ENCODE assay signal across 8 cellular contexts in genomic region chr2:231715988-231716616, GRCh38. TPM values are rescaled to one million over a fixed set of nuclear protein-coding genes. Genes with fewer than 3 reads are reported as not detected.
DNase-seq lines count a peak whose midpoint lies in the region; ATAC-seq and TF ChIP-seq lines count a peak whose summit lies in the region.
"Had no signal": no experiment of that assay in that cellular context is flagged by ENCODE, and none has a peak within 500 bp of the region (broad histone marks: within the 10 kb centered on the region; RNA-seq: fewer than 3 reads in every experiment).

No MANE protein-coding gene starts in this region.

- no peak overlapping the region for H3K4me2 ChIP-seq in MM.1S (ENCODE audit: low read depth, low read length)

- H3K4me3 ChIP-seq in cardiac fibroblast (replicated peaks in 1 of 2; ENCODE audit: low read depth in 2 of 2, low read length in 2 of 2) (no peak overlapping the region), MM.1S (ENCODE audit: low read length) (no peak overlapping the region), uterus (no peak overlapping the region)
- H3K4me3 ChIP-seq: dorsolateral prefrontal cortex had no signal

- H3K27ac ChIP-seq in MM.1S (ENCODE audit: low read length): no peak overlapping the region
- no peak overlapping the region for H3K27ac ChIP-seq in uterus

- peaks cover 38 to 50% (median 49%) of the 10 kb centered on the region in 3 donors for H3K4me1 Mint-ChIP-seq in IgD-negative memory B cell
- H3K4me1 Mint-ChIP-seq in neural crest cell: peaks cover 54% of the 10 kb centered on the region

- TF ChIP-seq POLR2A in uterus (IDR thresholded peaks at IDR 0.05): no peak

- H3K36me3 Mint-ChIP-seq in IgD-negative memory B cell (peaks cover 15% of the 10 kb centered on the region), neural crest cell (ENCODE audit: low read depth) (peaks cover 31% of the 10 kb centered on the region)

- H4K20me1 ChIP-seq in MM.1S (ENCODE audit: insufficient read depth, low read length): peaks cover 21% of the 10 kb centered on the region

- H3K36me3 ChIP-seq in MM.1S (replicated peaks; ENCODE audit: insufficient read depth, low read length) (peaks cover 2% of the 10 kb centered on the region; the same call in 1 of the 2 replicates), uterus (no peaks in the 10 kb centered on the region)

- H3K4me3 Mint-ChIP-seq in IgD-negative memory B cell (peak overlapping the region in 3 of 4 donors; percentile 23 to 71 (median 45)), neural crest cell (peak overlapping the region; percentile 91)

- no peak overlapping the region for H2AFZ ChIP-seq in MM.1S (ENCODE audit: low read length)

- H3K9me3 ChIP-seq in MM.1S (replicated peaks; ENCODE audit: insufficient read depth, low read length) (no peaks in the 10 kb centered on the region), uterus (no peaks in the 10 kb centered on the region)

- no peaks in the 10 kb centered on the region for H3K9me2 ChIP-seq in MM.1S (replicated peaks; ENCODE audit: insufficient read depth, low read length)

- peaks cover 0 to 1% (median 0%) of the 10 kb centered on the region in 3 donors for H3K9me3 Mint-ChIP-seq in IgD-negative memory B cell
- no peaks in the 10 kb centered on the region for H3K9me3 Mint-ChIP-seq in neural crest cell

- H3F3A ChIP-seq in MM.1S (ENCODE audit: insufficient read depth, low read length): peaks cover 34% of the 10 kb centered on the region

- H3K27ac Mint-ChIP-seq in IgD-negative memory B cell: peak overlapping the region; percentile 85 to 100 (median 97)
- H3K27ac Mint-ChIP-seq in neural crest cell (ENCODE audit: unreplicated experiment): peak overlapping the region; percentile 1

- no peak for ATAC-seq in HG03521 (IDR thresholded peaks at IDR 0.05; ENCODE audit: unreplicated experiment)

- TF ChIP-seq CTCF in cardiac fibroblast (IDR thresholded peaks at IDR 0.05; ENCODE audit: low read depth, low read length) (no peak), neural crest cell (conservative IDR thresholded peaks at IDR 0.05) (no peak), MM.1S (IDR thresholded peaks at IDR 0.05; ENCODE audit: low read length) (no peak), uterus (IDR thresholded peaks at IDR 0.05) (no peak)

- H3K4me1 ChIP-seq in MM.1S (ENCODE audit: low read length) (peaks cover 17% of the 10 kb centered on the region), uterus (peaks cover 0 to 13% of the 10 kb centered on the region in 2 donors)

- H3K9ac ChIP-seq in MM.1S (ENCODE audit: low read length): no peak overlapping the region

- H3K27me3 Mint-ChIP-seq in IgD-negative memory B cell (peaks cover 6% of the 10 kb centered on the region), neural crest cell (ENCODE audit: low read depth) (peaks cover 52% of the 10 kb centered on the region)

- intact Hi-C loops in uterus (cut with DNase I; ENCODE audit: low total_unique reads): loop anchor here (2.0 kb wide), 1 partner anchor 37 kb away; no protein-coding TSS in a partner anchor

- H3K27me3 ChIP-seq in MM.1S (replicated peaks; ENCODE audit: insufficient read depth, low read length) (no peaks in the 10 kb centered on the region), uterus (no peaks in the 10 kb centered on the region)
- H3K27me3 ChIP-seq: dorsolateral prefrontal cortex had no signal

- peaks cover 15% of the 10 kb centered on the region for H3K79me2 ChIP-seq in MM.1S (ENCODE audit: low read length)

- peak; percentile 65 for DNase-seq in EL
- DNase-seq in cardiac fibroblast (ENCODE audit: low read depth in 2 of 2): peak; percentile 52 to 54
- DNase-seq in neural crest cell (ENCODE audit: low read depth, low spot score): no peak
- DNase-seq in MM.1S: no peak
- no peak for DNase-seq in uterus

RNA-seq across cellular contexts. Expression of gene PTMA, which starts 7.8 kb away (rescaled TPM):
- polyA plus RNA-seq in IgD-negative memory B cell: 2,664 TPM
- total RNA-seq in neural crest cell (1,415 and 1,529 TPM in 2 replicates), uterus (100 to 1,000 TPM; 693 to 966 (median 818) TPM)

Comparison
In these comparisons a context has a peak if more than half of its experiments do, and no peak if none do; other contexts are left out.
1. DNase-seq: peak in EL (single experiment) and cardiac fibroblast (2 of 2); none in neural crest cell (single experiment), MM.1S (single experiment) and uterus (0 of 2).